8 cellular contexts compared by ENCODE assay signal in genomic region chr2:148875387-148876051, GRCh38. TPM values are rescaled to one million over a fixed set of nuclear protein-coding genes. Genes with fewer than 3 reads are reported as not detected.
DNase-seq lines count a peak whose midpoint lies in the region; ATAC-seq, FAIRE-seq and TF ChIP-seq lines count a peak whose summit lies in the region.

No MANE protein-coding gene starts in this region.

- peaks cover 13% of the 10 kb centered on the region for H3K27me3 Mint-ChIP-seq in T-helper 17 cell
- peaks cover 17% of the 10 kb centered on the region for H3K27me3 Mint-ChIP-seq in glutamatergic neuron (ENCODE audit: unreplicated experiment)

- H3K36me3 Mint-ChIP-seq in T-helper 17 cell (ENCODE audit: low read depth) = peaks cover 3% of the 10 kb centered on the region
- no peaks in the 10 kb centered on the region for H3K36me3 Mint-ChIP-seq in glutamatergic neuron (ENCODE audit: unreplicated experiment)

- POLR2A ChIA-PET in AG04450 (lab: Yijun Ruan, JAX) = no interaction called here

- peaks cover 27% of the 10 kb centered on the region for H3K27me3 ChIP-seq in AG04450 (ENCODE audit: control insufficient read depth, insufficient read depth, low read length)
- peaks cover 0 to 15% of the 10 kb centered on the region in 2 donors for H3K27me3 ChIP-seq in small intestine (ENCODE audit: control insufficient read depth in 2 of 2, insufficient read depth in 2 of 2, low read length in 2 of 2)

- H3K36me3 ChIP-seq in small intestine (ENCODE audit: control insufficient read depth in 2 of 2, insufficient read depth in 2 of 2, low read length in 2 of 2) = no peaks in the 10 kb centered on the region

- FAIRE-seq in small intestine (lab: Jason Lieb, UNC) = no peak

- DNase-seq in AG04450 (ENCODE audit: low read depth, low spot score) = no peak
- DNase-seq in T-helper 17 cell = peak in 2 of 3 donors; percentile 18 to 22
- peak; percentile 29 for DNase-seq in glutamatergic neuron
- no peak for DNase-seq in small intestine
- no peak for DNase-seq in amniotic stem cell (lab: John Stamatoyannopoulos, UW)
- no peak for DNase-seq in SIG-M5 treated with dmso at 0.1 percent for 504 hours (lab: John Stamatoyannopoulos, UW; ENCODE audit: unreplicated experiment)

- ATAC-seq in GM18502 (IDR thresholded peaks at IDR 0.05; ENCODE audit: poor library complexity, unreplicated experiment) (peak; percentile 34), HG02884 (IDR thresholded peaks at IDR 0.05; ENCODE audit: unreplicated experiment) (peak; percentile 21), T-helper 17 cell (peak; percentile 24)

- peak overlapping the region; percentile 84 for H3K27ac Mint-ChIP-seq in T-helper 17 cell
- H3K27ac Mint-ChIP-seq in glutamatergic neuron (ENCODE audit: unreplicated experiment) = peak overlapping the region; percentile 99

- CTCF ChIA-PET in AG04450 (lab: Charles Lee) = no interaction called here

- H3K4me1 Mint-ChIP-seq in T-helper 17 cell (peaks cover 14% of the 10 kb centered on the region), glutamatergic neuron (ENCODE audit: low read depth, unreplicated experiment) (peaks cover 26% of the 10 kb centered on the region)

- H3K4me3 ChIP-seq in AG04450 (ENCODE audit: low read depth, low read length) (peak overlapping the region; percentile 32; the same call in 1 of the 2 replicates), small intestine (ENCODE audit: low read depth in 1 of 2, low read length in 2 of 2) (peak overlapping the region; percentile 41 to 62)

- H3K9me3 ChIP-seq in AG04450 (ENCODE audit: control insufficient read depth, insufficient read depth, low read length) (no peaks in the 10 kb centered on the region; the same call in 1 of the 2 replicates), T-helper 17 cell (ENCODE audit: control insufficient read depth, low read length, poor library complexity, severe bottlenecking) (no peaks in the 10 kb centered on the region), small intestine (ENCODE audit: control insufficient read depth, low read depth) (no peaks in the 10 kb centered on the region)

- H3K4me3 Mint-ChIP-seq in T-helper 17 cell (peak overlapping the region; percentile 94), glutamatergic neuron (ENCODE audit: unreplicated experiment) (peak overlapping the region; percentile 57)

- H3K27ac ChIP-seq in AG04450 (ENCODE audit: low read depth, low read length) (no peak overlapping the region), small intestine (ENCODE audit: low read depth in 1 of 2, low read length in 1 of 2) (no peak overlapping the region)

- H3K4me1 ChIP-seq in small intestine (ENCODE audit: control insufficient read depth in 2 of 2, insufficient read depth in 1 of 2, low read depth in 1 of 2, low read length in 1 of 2) = peaks cover 4 to 9% of the 10 kb centered on the region in 2 donors

- peaks cover 21% of the 10 kb centered on the region for H3K9me3 Mint-ChIP-seq in glutamatergic neuron (ENCODE audit: unreplicated experiment)

- TF ChIP-seq CTCF in AG04450 (IDR thresholded peaks at IDR 0.05; ENCODE audit: low read depth, low read length) = no peak
- no peak for TF ChIP-seq CTCF in glutamatergic neuron (IDR thresholded peaks at IDR 0.05; ENCODE audit: partially characterized antibody, unreplicated experiment)

- 2 to 4% (median 3%) methylated on average over 33 to 74 of the region's 74 CpGs for WGBS in small intestine, 3 donors

RNA-seq across cellular contexts. Expression of gene KIF5C, which starts 0.5 kb away (rescaled TPM):
- 0.09 and 0.12 TPM in 2 replicates for polyA plus RNA-seq in AG04450 (2011; rRNA removed)
- 0.09 and 0.22 TPM in 2 replicates for polyA minus RNA-seq in AG04450 (2011; rRNA and poly(A)+ RNA removed)
- total RNA-seq in T-helper 17 cell = 10 to 100 TPM; 32.0 to 41.6 TPM
- 673 TPM for total RNA-seq in glutamatergic neuron (ENCODE audit: unreplicated experiment)
- 1 to 10 TPM in 1 of 3 donors, under 1 TPM in 2; 0.22 to 4.3 (median 0.54) TPM for polyA plus RNA-seq in small intestine

Comparison
In these comparisons a context has a peak if more than half of its experiments do, and no peak if none do; other contexts are left out.
1. DNase-seq: peak in T-helper 17 cell (2 of 3) and glutamatergic neuron (single experiment); none in AG04450 (single experiment), small intestine (single experiment), amniotic stem cell (single experiment) and SIG-M5 treated with dmso at 0.1 percent for 504 hours (single experiment).
2. RNA of gene KIF5C, which starts 0.5 kb away (total RNA-seq): 673 TPM in glutamatergic neuron (single experiment); 32.0 to 41.6 TPM in T-helper 17 cell; every median in the first group is over 10 times any median in the second.
3. Peak in every context shown above with its lines, with median percentiles within 50 percentile points of each other: ATAC-seq.